Comparison of ENCODE assay signal across 24 cellular contexts in the genomic region with DNA sequence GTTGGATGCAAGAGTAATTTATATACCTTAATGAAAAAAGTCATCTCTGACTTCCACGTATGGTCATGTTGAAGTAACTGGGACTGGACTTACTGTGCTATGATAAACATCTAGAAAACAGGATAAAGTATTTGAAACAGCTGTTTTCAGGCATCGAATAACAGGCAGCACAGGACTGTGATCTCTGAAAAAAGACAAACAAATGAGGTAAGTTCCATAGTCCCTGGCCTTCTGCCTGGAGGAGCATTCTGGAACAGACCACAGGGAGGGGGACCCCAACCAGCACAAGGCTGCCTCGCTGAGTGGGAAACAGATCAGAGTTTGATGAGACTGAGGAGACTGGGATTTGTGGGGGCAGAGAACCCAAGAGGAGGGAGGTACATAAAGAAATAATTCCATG.
A peak's percentile ranks its signal among the peaks of the same experiment; 100 is the strongest.
DNase-seq lines count a peak whose midpoint lies in the region; ATAC-seq and TF ChIP-seq lines count a peak whose summit lies in the region.
"Had no signal": no experiment of that assay in that cellular context is flagged by ENCODE, and none has a peak within 500 bp of the region (broad histone marks: within the 10 kb centered on the region; RNA-seq: fewer than 3 reads in every experiment).

No MANE protein-coding gene starts in this region.

- no peak overlapping the region for H3K9ac ChIP-seq in H9 (ENCODE audit: extremely low read depth, insufficient read length, low read length)

- H4K91ac ChIP-seq in H9 (ENCODE audit: insufficient read length, low read depth, low read length): no peak overlapping the region

- H3K23ac ChIP-seq in H9 (ENCODE audit: insufficient read length, low read depth, low read length): no peak overlapping the region

- H3K27me3 ChIP-seq in body of pancreas (no peaks in the 10 kb centered on the region), H9 (ENCODE audit: insufficient read depth, low read length) (no peaks in the 10 kb centered on the region)

- H3K9me3 Mint-ChIP-seq in H9: no peaks in the 10 kb centered on the region
- H3K9me3 Mint-ChIP-seq: activated B cell treated with CpG ODN at 0.5 μM for 24 hours had no signal

- no peak overlapping the region for H2BK120ac ChIP-seq in H9 (ENCODE audit: low read depth, low read length, poor library complexity, severe bottlenecking)

- H3K9me3 ChIP-seq in HEK293 (ENCODE audit: control insufficient read depth, insufficient read depth, low read depth, low read length): no peaks in the 10 kb centered on the region
- H3K9me3 ChIP-seq in body of pancreas: no peaks in the 10 kb centered on the region
- H3K9me3 ChIP-seq in H9 (ENCODE audit: control insufficient read depth, low read depth, low read length): no peaks in the 10 kb centered on the region
- H3K9me3 ChIP-seq: left ventricle myocardium inferior, mucosa of descending colon had no signal

- no peak overlapping the region for H3K56ac ChIP-seq in H9 (ENCODE audit: insufficient read length, low read depth, low read length)

- H3K14ac ChIP-seq in H9 (ENCODE audit: insufficient read depth, low read length): no peak overlapping the region

- H3K4me2 ChIP-seq in H9 (ENCODE audit: insufficient read depth, insufficient read length, low read length): no peak overlapping the region

- no peak overlapping the region for H3K27ac ChIP-seq in HEK293 (ENCODE audit: extremely low read depth, low read depth, low read length)
- no peak overlapping the region for H3K27ac ChIP-seq in body of pancreas
- no peak overlapping the region for H3K27ac ChIP-seq in H9 (ENCODE audit: insufficient read length, low read depth, low read length)
- H3K27ac ChIP-seq: left ventricle myocardium inferior had no signal

- DNase-seq in body of pancreas: peak in 2 of 4 donors; percentile 7 to 54
- DNase-seq in left kidney (ENCODE audit: low read depth, low spot score): peak; percentile 24
- peak; percentile 10 for DNase-seq in smooth muscle cell of the brain vasculature (ENCODE audit: low read depth, low spot score)
- DNase-seq in H9: no peak
- DNase-seq in stimulated activated CD4-positive, alpha-beta T cell treated with anti-CD3 and anti-CD28 coated beads, Interleukin-4, amount 100 ng/mL, for 24 hours: no peak
- no peak for DNase-seq in SKM-1 treated with dmso at 0.1 percent for 144 hours (lab: John Stamatoyannopoulos, UW; ENCODE audit: unreplicated experiment)
- no peak for DNase-seq in NCI-H1417 (lab: John Stamatoyannopoulos, UW)
- DNase-seq: activated B cell treated with CpG ODN at 0.5 μM for 24 hours; activated CD8-positive, alpha-beta T cell treated with anti-CD3 and anti-CD28 coated beads, Interleukin-2, amount 10 ng/mL, durations not matched to agents 7 days and 5 days; activated T-cell treated with anti-CD3 and anti-CD28 coated beads, Interleukin-2, amount 50 U/mL, for 1 hour; amygdala; C1 segment of cervical spinal cord; cerebellar nuclear complex; effector CD8-positive, alpha-beta T cell; head of caudate nucleus; left ventricle myocardium inferior; mucosa of descending colon; MV-4-11; NCI-H187; NCI-H2227 treated with DMSO at 0.1 percent for 48 hours; NCI-H82; PC-3; SIG-M5 had no signal

- intact Hi-C loops in body of pancreas (cut with DNase I): no loop called here

- H3K18ac ChIP-seq in H9 (ENCODE audit: insufficient read length, low read depth, low read length): no peak overlapping the region

- H2BK15ac ChIP-seq in H9 (ENCODE audit: low read depth, low read length): no peak overlapping the region

- H3K4me3 ChIP-seq in HEK293 (ENCODE audit: low read depth, low read length) (no peak overlapping the region), body of pancreas (no peak overlapping the region)
- H3K4me3 ChIP-seq: left ventricle myocardium inferior, mucosa of descending colon had no signal

- no peak overlapping the region for H2AFZ ChIP-seq in H9 (ENCODE audit: low read length)

- no peak overlapping the region for H2BK5ac ChIP-seq in H9 (ENCODE audit: insufficient read length, low read length)

- H3K4me1 Mint-ChIP-seq in H9: peaks cover 5 to 15% of the 10 kb centered on the region in 2 experiments
- H3K4me1 Mint-ChIP-seq: activated B cell treated with CpG ODN at 0.5 μM for 24 hours had no signal

- H2BK20ac ChIP-seq in H9 (ENCODE audit: low read depth, low read length, poor library complexity, severe bottlenecking): no peak overlapping the region

- H3K79me2 ChIP-seq in H9 (ENCODE audit: insufficient read depth, low read length): no peaks in the 10 kb centered on the region

- H4K20me1 ChIP-seq in H9 (ENCODE audit: control insufficient read depth, insufficient read depth, insufficient read length): no peaks in the 10 kb centered on the region

- H3K4me3 Mint-ChIP-seq in H9: no peak overlapping the region
- H3K4me3 Mint-ChIP-seq: activated B cell treated with CpG ODN at 0.5 μM for 24 hours; activated CD8-positive, alpha-beta T cell treated with anti-CD3 and anti-CD28 coated beads, Interleukin-2, amount 10 ng/mL, durations not matched to agents 7 days and 5 days had no signal

- peak; percentile 58 for ATAC-seq in body of pancreas
- ATAC-seq: activated CD8-positive, alpha-beta T cell treated with anti-CD3 and anti-CD28 coated beads, Interleukin-2, amount 10 ng/mL, durations not matched to agents 7 days and 5 days; mucosa of descending colon; PC-3 had no signal

- no peak overlapping the region for H2AK5ac ChIP-seq in H9 (ENCODE audit: insufficient read length, low read length)

- H3K4me1 ChIP-seq in HEK293 (ENCODE audit: control insufficient read depth, insufficient read depth, low read length) (no peaks in the 10 kb centered on the region), body of pancreas (peaks cover 10% of the 10 kb centered on the region), H9 (ENCODE audit: insufficient read depth, low read length) (no peaks in the 10 kb centered on the region)
- H3K4me1 ChIP-seq: left ventricle myocardium inferior had no signal

- H3K36me3 ChIP-seq in HEK293 (ENCODE audit: control insufficient read depth in 2 of 2, insufficient read depth in 1 of 2, low read length in 2 of 2) (no peaks in the 10 kb centered on the region), body of pancreas (replicated peaks in 1 of 2; ENCODE audit: insufficient read depth in 1 of 2, low read depth in 2 of 2) (no peaks in the 10 kb centered on the region)
- H3K36me3 ChIP-seq: left ventricle myocardium inferior had no signal

- peaks cover 17% of the 10 kb centered on the region for H3K27me3 Mint-ChIP-seq in H9 (ENCODE audit: low read depth)

- H4K8ac ChIP-seq in H9 (replicated peaks; ENCODE audit: insufficient read length, low read depth, low read length): no peak overlapping the region

- H3K36me3 Mint-ChIP-seq in H9 (ENCODE audit: insufficient read depth in 1 of 3, low read depth in 3 of 3): no peaks in the 10 kb centered on the region

- no peak overlapping the region for H3T11ph ChIP-seq in H9 (ENCODE audit: low read length)

- H3K4ac ChIP-seq in H9 (ENCODE audit: low read depth, low read length): no peak overlapping the region

- no peak overlapping the region for H3K27ac Mint-ChIP-seq in H9
- H3K27ac Mint-ChIP-seq: activated B cell treated with CpG ODN at 0.5 μM for 24 hours; activated CD8-positive, alpha-beta T cell treated with anti-CD3 and anti-CD28 coated beads, Interleukin-2, amount 10 ng/mL, durations not matched to agents 7 days and 5 days had no signal

- CTCF ChIA-PET in HEK293 (lab: Yijun Ruan, JAX): interaction anchor here (1.5 kb wide), 1 partner anchor 10 kb away, joined by 7 read pairs; no protein-coding TSS in a partner anchor

- H4K5ac ChIP-seq in H9 (ENCODE audit: insufficient read length, low read depth, low read length): no peak overlapping the region

- TF ChIP-seq POLR2A in body of pancreas (IDR thresholded peaks at IDR 0.05): no peak

- no peak for TF ChIP-seq CTCF in HEK293 (tag by site-specific recombination; IDR thresholded peaks at IDR 0.05)
- TF ChIP-seq CTCF in body of pancreas (IDR thresholded peaks at IDR 0.05): no peak
- TF ChIP-seq CTCF in H9 (conservative IDR thresholded peaks at IDR 0.05): no peak

- 34 to 36% methylated on average over 3 of the region's 3 CpGs for WGBS in body of pancreas, 2 donors
- WGBS in H9 (ENCODE audit: extremely low coverage, insufficient read length, low lambda C conversion rate): no CpG with 5 or more reads among the region's 3 CpGs

- H3K79me1 ChIP-seq in H9 (ENCODE audit: insufficient read depth, low read depth, low read length, poor library complexity, severe bottlenecking): no peaks in the 10 kb centered on the region

- POLR2A ChIA-PET in HEK293 (lab: Yijun Ruan, JAX): no interaction called here

- H2BK12ac ChIP-seq in H9 (ENCODE audit: insufficient read length, low read depth, low read length): no peak overlapping the region

- H3K23me2 ChIP-seq in H9 (ENCODE audit: insufficient read length, low read depth, low read length, poor library complexity, severe bottlenecking): no peaks in the 10 kb centered on the region

TF ChIP-seq in HEK293, 187 proteins besides CTCF, POLR2A, EP300 and RAD21 (continues in another document):
- TF ChIP-seq ZFP41 (tag by site-specific recombination; IDR thresholded peaks at IDR 0.05; ENCODE audit: borderline replicate concordance) (no peak), GLIS1 (tag by site-specific recombination; IDR thresholded peaks at IDR 0.05) (no peak), ZNF624 (tag by site-specific recombination; IDR thresholded peaks at IDR 0.05) (no peak), ZNF132 (tag by site-specific recombination; IDR thresholded peaks at IDR 0.05; ENCODE audit: borderline replicate concordance) (no peak)
- TF ChIP-seq, protein P1, sequence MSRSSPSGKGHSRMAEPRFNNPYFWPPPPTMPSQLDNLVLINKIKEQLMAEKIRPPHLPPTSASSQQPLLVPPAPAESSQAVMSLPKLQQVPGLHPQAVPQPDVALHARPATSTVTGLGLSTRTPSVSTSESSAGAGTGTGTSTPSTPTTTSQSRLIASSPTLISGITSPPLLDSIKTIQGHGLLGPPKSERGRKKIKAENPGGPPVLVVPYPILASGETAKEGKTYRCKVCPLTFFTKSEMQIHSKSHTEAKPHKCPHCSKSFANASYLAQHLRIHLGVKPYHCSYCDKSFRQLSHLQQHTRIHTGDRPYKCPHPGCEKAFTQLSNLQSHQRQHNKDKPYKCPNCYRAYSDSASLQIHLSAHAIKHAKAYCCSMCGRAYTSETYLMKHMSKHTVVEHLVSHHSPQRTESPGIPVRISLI (tag by site-specific recombination; IDR thresholded peaks at IDR 0.05): no peak

Comparison
In these comparisons a context has a peak if more than half of its experiments do, and no peak if none do; other contexts are left out.
1. DNase-seq: peak in left kidney (single experiment) and smooth muscle cell of the brain vasculature (single experiment); none in H9 (single experiment), stimulated activated CD4-positive, alpha-beta T cell treated with anti-CD3 and anti-CD28 coated beads, Interleukin-4, amount 100 ng/mL, for 24 hours (single experiment), SKM-1 treated with dmso at 0.1 percent for 144 hours (single experiment) and NCI-H1417 (0 of 3).